Comparison of ENCODE assay signal across 19 cellular contexts in genomic region chr1:156180471-156180870, GRCh38. TPM values are rescaled to one million over a fixed set of nuclear protein-coding genes. Genes with fewer than 3 reads are reported as not detected.
DNase-seq lines count a peak whose midpoint lies in the region; ATAC-seq, FAIRE-seq and TF ChIP-seq lines count a peak whose summit lies in the region.
"Had no signal": no experiment of that assay in that cellular context is flagged by ENCODE, and none has a peak within 500 bp of the region (broad histone marks: within the 10 kb centered on the region; RNA-seq: fewer than 3 reads in every experiment).

No MANE protein-coding gene starts in this region.

- H3K4me3 ChIP-seq in HepG2 (replicated peaks in 1 of 3; ENCODE audit: insufficient read depth in 1 of 3, low read depth in 2 of 3, low read length in 3 of 3) = 0 out of 6 replicates have a peak overlapping the region, but pooled peaks of 1 of the 3 experiments have one; percentile 10
- no peak overlapping the region for H3K4me3 ChIP-seq in right lobe of liver
- no peak overlapping the region for H3K4me3 ChIP-seq in iPS-15b (ENCODE audit: low read depth, low read length)
- H3K4me3 ChIP-seq: SK-N-MC had no signal

- no peak for TF ChIP-seq CTCF in HepG2 (CRISPR knock-in tag; IDR thresholded peaks at IDR 0.05)
- TF ChIP-seq CTCF in right lobe of liver (IDR thresholded peaks at IDR 0.05) = no peak
- TF ChIP-seq CTCF in WTC11 (IDR thresholded peaks at IDR 0.05) = no peak

- H3K27ac Mint-ChIP-seq in WTC11 = no peak overlapping the region

- no peak for FAIRE-seq in HepG2 (lab: Jason Lieb, UNC)
- FAIRE-seq: GM12891, GM18507, H54 had no signal

- TF ChIP-seq POLR2A in HepG2 (IDR thresholded peaks at IDR 0.05; ENCODE audit: insufficient read depth in 1 of 2, low read depth in 2 of 2, low read length in 2 of 2) = no peak
- no peak for TF ChIP-seq POLR2A in right lobe of liver (IDR thresholded peaks at IDR 0.05)

- H3K36me3 Mint-ChIP-seq in WTC11 = no peaks in the 10 kb centered on the region
- H3K36me3 Mint-ChIP-seq: CD4-positive, alpha-beta memory T cell had no signal

- 100% methylated on average over 3 of the region's 3 CpGs for WGBS in HepG2 (ENCODE audit: low lambda C conversion rate)
- WGBS in right lobe of liver (ENCODE audit: insufficient coverage, low coverage, low lambda C conversion rate, missing lambda C conversion rate) = 100% methylated on average over 2 of the region's 3 CpGs

- H3K4me2 ChIP-seq in HepG2 (ENCODE audit: low read depth, low read length) = peak overlapping the region; percentile 27; the same call in 1 of the 2 replicates

- H3K27me3 ChIP-seq in HepG2 (ENCODE audit: control insufficient read depth in 1 of 2, insufficient read depth in 2 of 2, low read length in 2 of 2) (no peaks in the 10 kb centered on the region), right lobe of liver (no peaks in the 10 kb centered on the region), iPS-15b (ENCODE audit: control insufficient read depth, insufficient read depth, low read length) (no peaks in the 10 kb centered on the region)

- in situ Hi-C loops in HepG2 (cut with HindIII; ENCODE audit: extremely low pct_ligation_motif_present, low pct_unique_long_range_greater_than_20kb) = no loop called here

- peaks cover 50% of the 10 kb centered on the region for H3K4me1 Mint-ChIP-seq in WTC11

- no peaks in the 10 kb centered on the region for H3K79me2 ChIP-seq in HepG2 (ENCODE audit: insufficient read depth, low read length)

- no peak for TF ChIP-seq RAD21 in HepG2 (CRISPR knock-in tag; IDR thresholded peaks at IDR 0.05)

- BruUV-seq in HepG2 (replicated peaks; lab: Mats Ljungman, UMichigan) = no TSS peak

- H3K4me1 ChIP-seq in HepG2 (ENCODE audit: insufficient read depth, low read length) = peaks cover 93% of the 10 kb centered on the region
- peaks cover 0 to 22% (median 0%) of the 10 kb centered on the region in 4 donors for H3K4me1 ChIP-seq in right lobe of liver
- H3K4me1 ChIP-seq in iPS-15b (ENCODE audit: control insufficient read depth, insufficient read depth, low read length) = peaks cover 8% of the 10 kb centered on the region

- no peak overlapping the region for H3K9ac ChIP-seq in HepG2 (ENCODE audit: insufficient read depth, low read depth, low read length)
- peak overlapping the region; percentile 47 for H3K9ac ChIP-seq in iPS-15b (ENCODE audit: low read depth, low read length)

- TF ChIP-seq EP300 in HepG2 (IDR thresholded peaks at IDR 0.05; ENCODE audit: low read depth in 2 of 2, low read length in 2 of 2) = no peak
- TF ChIP-seq EP300 in HepG2 (CRISPR knock-in tag; IDR thresholded peaks at IDR 0.05; ENCODE audit: borderline replicate concordance) = no peak

- ATAC-seq in HepG2 (no peak), right lobe of liver (no peak), WTC11 (no peak), HG03039 (IDR thresholded peaks at IDR 0.05; ENCODE audit: unreplicated experiment) (no peak)

- CTCF ChIA-PET in HepG2 (lab: Yijun Ruan, JAX; ENCODE audit: low intra/inter-chr PET ratio, low total read pairs) = no interaction called here
- CTCF ChIA-PET in WTC11 (lab: Charles Lee) = interaction anchor here (1.6 kb wide), 1 partner anchor 20 kb away, joined by 4 read pairs; no protein-coding TSS in a partner anchor

- DNase-seq in HepG2 (ENCODE audit: low spot score) = no peak
- DNase-seq in right lobe of liver = no peak
- no peak for DNase-seq in WTC11 (ENCODE audit: low spot score)
- no peak for DNase-seq in NCI-H524 treated with DMSO at 0.1 percent for 48 hours (lab: John Stamatoyannopoulos, UW)
- no peak for DNase-seq in stimulated activated CD4-positive, alpha-beta T cell treated with anti-CD3 and anti-CD28 coated beads, Interleukin-4, amount 100 ng/mL, for 4 hours
- DNase-seq in NCI-H510A treated with DMSO at 0.1 percent for 48 hours (lab: John Stamatoyannopoulos, UW) = no peak
- DNase-seq: Calu3; CD4-positive, alpha-beta memory T cell; NCI-H1105; NCI-H2081; NCI-H446 treated with DMSO at 0.1 percent for 48 hours; NCI-H748 treated with DMSO at 0.1 percent for 48 hours; SHP77 had no signal

- no peak overlapping the region for H2AFZ ChIP-seq in HepG2 (ENCODE audit: low read length)

- intact Hi-C loops in HepG2 (cut with micrococcal nuclease; ENCODE audit: unreplicated experiment) (loop anchor here (5.0 kb wide), 1 partner anchor 33 kb away; no protein-coding TSS in a partner anchor), right lobe of liver (cut with DNase I) (no loop called here)

- no peak overlapping the region for H3K4me3 Mint-ChIP-seq in WTC11
- H3K4me3 Mint-ChIP-seq: CD4-positive, alpha-beta memory T cell had no signal

- H3K9me3 Mint-ChIP-seq in WTC11 = peaks cover under 1% of the 10 kb centered on the region; the same call in 1 of the 2 replicates

- H3K27me3 Mint-ChIP-seq in WTC11 (ENCODE audit: low read depth) = no peaks in the 10 kb centered on the region
- H3K27me3 Mint-ChIP-seq: CD4-positive, alpha-beta memory T cell had no signal

- POLR2A ChIA-PET in HepG2 (lab: Yijun Ruan, JAX) = interaction anchor here (1.3 to 1.5 kb wide), 2 partner anchors 32 to 35 kb away, joined by 3 to 6 read pairs; partner anchors contain the start of gene PMF1
- POLR2A ChIA-PET in WTC11 (lab: Charles Lee) = interaction anchor here (1.1 kb wide), 1 partner anchor 33 kb away, joined by 3 read pairs; the partner anchor contains the start of gene PMF1

- H3K9me3 ChIP-seq in HepG2 (ENCODE audit: low read length) (no peaks in the 10 kb centered on the region), right lobe of liver (no peaks in the 10 kb centered on the region), iPS-15b (ENCODE audit: control insufficient read depth, insufficient read depth, low read length) (no peaks in the 10 kb centered on the region)

- no peaks in the 10 kb centered on the region for H4K20me1 ChIP-seq in HepG2 (ENCODE audit: insufficient read depth, low read length)

- H3K27ac ChIP-seq in HepG2 (ENCODE audit: extremely low read length, insufficient read depth, low read length) (peak overlapping the region; percentile 46), right lobe of liver (no peak overlapping the region)
- H3K27ac ChIP-seq: SK-N-MC had no signal

- H3K36me3 ChIP-seq in HepG2 (replicated peaks in 1 of 2; ENCODE audit: control insufficient read depth in 1 of 2, insufficient read depth in 2 of 2, low read length in 2 of 2) (no peaks in the 10 kb centered on the region), right lobe of liver (no peaks in the 10 kb centered on the region), iPS-15b (ENCODE audit: control insufficient read depth, insufficient read depth, low read length) (peaks cover 4% of the 10 kb centered on the region)

RNA-seq across cellular contexts. Expression of gene SLC25A44, which starts 13.4 kb away (rescaled TPM):
- 10.7 and 12.4 TPM in 2 replicates for total RNA-seq in HepG2 (2016; rRNA removed; fragmentation: Illumina TruSeq; extraction: Trizol)
- 2.6 and 3.8 TPM in 2 replicates for total RNA-seq in HepG2 (2016; cell fraction: cytosol; rRNA removed; fragmentation: Illumina TruSeq; extraction: Trizol; ENCODE audit: low read depth)
- 11.2 and 11.8 TPM in 2 replicates for total RNA-seq in HepG2 (2016; cell fraction: insoluble cytoplasmic fraction; rRNA removed; fragmentation: Illumina TruSeq; extraction: Trizol)
- total RNA-seq in HepG2 (2016; cell fraction: membrane; rRNA removed; fragmentation: Illumina TruSeq; extraction: Trizol) = 11.4 and 14.2 TPM in 2 replicates
- total RNA-seq in HepG2 (2016; cell fraction: nucleus; rRNA removed; fragmentation: Illumina TruSeq; extraction: Trizol) = 8.0 and 11.8 TPM in 2 replicates
- 13.4 and 14.3 TPM in 2 replicates for polyA plus RNA-seq in HepG2 (2011; rRNA removed)
- polyA plus RNA-seq in HepG2 (2011; cell fraction: cytosol; rRNA removed) = 9.3 and 10.2 TPM in 2 replicates
- 16.0 and 19.8 TPM in 2 replicates for polyA plus RNA-seq in HepG2 (2011; cell fraction: nucleus; rRNA removed)
- polyA plus RNA-seq in HepG2 (2012) = 13.1 and 13.9 TPM in 2 replicates
- polyA plus RNA-seq in HepG2 (2016; cell fraction: cytosol; fragmentation: Illumina TruSeq; extraction: Trizol; ENCODE audit: low read depth) = 2.3 TPM in 2 replicates
- 14.4 and 18.0 TPM in 2 replicates for polyA plus RNA-seq in HepG2 (2016; cell fraction: insoluble cytoplasmic fraction; fragmentation: Illumina TruSeq; extraction: Trizol; ENCODE audit: low read depth)
- polyA plus RNA-seq in HepG2 (2016; cell fraction: membrane; fragmentation: Illumina TruSeq; extraction: Trizol; ENCODE audit: low read depth) = 11.1 and 12.7 TPM in 2 replicates
- 18.3 and 20.7 TPM in 2 replicates for polyA plus RNA-seq in HepG2 (2016; cell fraction: nucleus; fragmentation: Illumina TruSeq; extraction: Trizol; ENCODE audit: insufficient read depth, low read depth)
- 12.6 and 66.8 TPM in 2 replicates for polyA minus RNA-seq in HepG2 (2011; rRNA and poly(A)+ RNA removed; ENCODE audit: low replicate concordance)
- 4.2 and 6.0 TPM in 2 replicates for polyA minus RNA-seq in HepG2 (2011; cell fraction: cytosol; rRNA and poly(A)+ RNA removed)
- 5.8 and 9.9 TPM in 2 replicates for polyA minus RNA-seq in HepG2 (2011; cell fraction: nucleus; rRNA and poly(A)+ RNA removed)
- 10 to 100 TPM; 19.1 to 30.5 (median 20.0) TPM for total RNA-seq in right lobe of liver
- total RNA-seq in WTC11 (2021) = 17.9 to 29.1 TPM (median 19.7 TPM) in 3 replicates

RNA-seq across cellular contexts. Expression of gene SEMA4A, which starts 27.1 kb away (rescaled TPM):
- total RNA-seq in HepG2 (2016; rRNA removed; fragmentation: Illumina TruSeq; extraction: Trizol) = 0.09 TPM in 1 of 2 replicates, not detected in the other
- not detected in 2 replicates for total RNA-seq in HepG2 (2016; cell fraction: cytosol; rRNA removed; fragmentation: Illumina TruSeq; extraction: Trizol; ENCODE audit: low read depth)
- 0.15 TPM in 1 of 2 replicates, not detected in the other for total RNA-seq in HepG2 (2016; cell fraction: insoluble cytoplasmic fraction; rRNA removed; fragmentation: Illumina TruSeq; extraction: Trizol)
- total RNA-seq in HepG2 (2016; cell fraction: membrane; rRNA removed; fragmentation: Illumina TruSeq; extraction: Trizol) = not detected in 2 replicates
- total RNA-seq in HepG2 (2016; cell fraction: nucleus; rRNA removed; fragmentation: Illumina TruSeq; extraction: Trizol) = 0.13 TPM in 1 of 2 replicates, not detected in the other
- 0.14 and 0.20 TPM in 2 replicates for polyA plus RNA-seq in HepG2 (2011; rRNA removed)
- polyA plus RNA-seq in HepG2 (2011; cell fraction: cytosol; rRNA removed) = 0.08 and 0.09 TPM in 2 replicates
- polyA plus RNA-seq in HepG2 (2011; cell fraction: nucleus; rRNA removed) = 0.21 and 0.61 TPM in 2 replicates
- 0.19 and 0.21 TPM in 2 replicates for polyA plus RNA-seq in HepG2 (2012)
- polyA plus RNA-seq in HepG2 (2016; cell fraction: cytosol; fragmentation: Illumina TruSeq; extraction: Trizol; ENCODE audit: low read depth) = not detected in 2 replicates
- polyA plus RNA-seq in HepG2 (2016; cell fraction: insoluble cytoplasmic fraction; fragmentation: Illumina TruSeq; extraction: Trizol; ENCODE audit: low read depth) = 0.45 TPM in 1 of 2 replicates, not detected in the other
- polyA plus RNA-seq in HepG2 (2016; cell fraction: membrane; fragmentation: Illumina TruSeq; extraction: Trizol; ENCODE audit: low read depth) = not detected in 2 replicates
- 0.15 TPM in 1 of 2 replicates, not detected in the other for polyA plus RNA-seq in HepG2 (2016; cell fraction: nucleus; fragmentation: Illumina TruSeq; extraction: Trizol; ENCODE audit: insufficient read depth, low read depth)
- polyA minus RNA-seq in HepG2 (2011; rRNA and poly(A)+ RNA removed; ENCODE audit: low replicate concordance) = 0.88 and 18.6 TPM in 2 replicates
- not detected in 2 replicates for polyA minus RNA-seq in HepG2 (2011; cell fraction: cytosol; rRNA and poly(A)+ RNA removed)
- polyA minus RNA-seq in HepG2 (2011; cell fraction: nucleus; rRNA and poly(A)+ RNA removed) = 0.39 TPM in 1 of 2 replicates, not detected in the other
- total RNA-seq in right lobe of liver = 1 to 10 TPM in 4 of 6 experiments, under 1 TPM in 2; 0.62 to 2.6 (median 1.3) TPM
- 6.9 to 12.4 TPM (median 8.7 TPM) in 3 replicates for total RNA-seq in WTC11 (2021)

RNA-seq across cellular contexts. Expression of gene PMF1, which starts 32.3 kb away (rescaled TPM):
- total RNA-seq in HepG2 (2016; rRNA removed; fragmentation: Illumina TruSeq; extraction: Trizol) (89.0 and 94.7 TPM in 2 replicates), right lobe of liver (10 to 100 TPM; 21.8 to 33.8 (median 24.8) TPM), WTC11 (2021) (112 to 129 TPM (median 115 TPM) in 3 replicates)
- 17.5 TPM in 2 replicates for total RNA-seq in HepG2 (2016; cell fraction: cytosol; rRNA removed; fragmentation: Illumina TruSeq; extraction: Trizol; ENCODE audit: low read depth)
- total RNA-seq in HepG2 (2016; cell fraction: insoluble cytoplasmic fraction; rRNA removed; fragmentation: Illumina TruSeq; extraction: Trizol) = 82.4 and 93.0 TPM in 2 replicates
- 27.4 and 27.7 TPM in 2 replicates for total RNA-seq in HepG2 (2016; cell fraction: membrane; rRNA removed; fragmentation: Illumina TruSeq; extraction: Trizol)
- total RNA-seq in HepG2 (2016; cell fraction: nucleus; rRNA removed; fragmentation: Illumina TruSeq; extraction: Trizol) = 33.3 and 36.6 TPM in 2 replicates
- polyA plus RNA-seq in HepG2 (2011; rRNA removed) = 68.4 and 72.5 TPM in 2 replicates
- polyA plus RNA-seq in HepG2 (2011; cell fraction: cytosol; rRNA removed) = 86.5 and 119 TPM in 2 replicates
- polyA plus RNA-seq in HepG2 (2011; cell fraction: nucleus; rRNA removed) = 48.8 and 52.9 TPM in 2 replicates
- polyA plus RNA-seq in HepG2 (2012) = 33.5 and 43.4 TPM in 2 replicates
- polyA plus RNA-seq in HepG2 (2016; cell fraction: cytosol; fragmentation: Illumina TruSeq; extraction: Trizol; ENCODE audit: low read depth) = 18.9 and 20.7 TPM in 2 replicates
- 86.3 and 93.3 TPM in 2 replicates for polyA plus RNA-seq in HepG2 (2016; cell fraction: insoluble cytoplasmic fraction; fragmentation: Illumina TruSeq; extraction: Trizol; ENCODE audit: low read depth)
- 23.3 and 27.3 TPM in 2 replicates for polyA plus RNA-seq in HepG2 (2016; cell fraction: membrane; fragmentation: Illumina TruSeq; extraction: Trizol; ENCODE audit: low read depth)
- polyA plus RNA-seq in HepG2 (2016; cell fraction: nucleus; fragmentation: Illumina TruSeq; extraction: Trizol; ENCODE audit: insufficient read depth, low read depth) = 65.7 and 78.3 TPM in 2 replicates
- polyA minus RNA-seq in HepG2 (2011; rRNA and poly(A)+ RNA removed; ENCODE audit: low replicate concordance) = 42.8 and 60.1 TPM in 2 replicates
- polyA minus RNA-seq in HepG2 (2011; cell fraction: cytosol; rRNA and poly(A)+ RNA removed) = 14.4 and 17.2 TPM in 2 replicates
- 15.6 and 15.8 TPM in 2 replicates for polyA minus RNA-seq in HepG2 (2011; cell fraction: nucleus; rRNA and poly(A)+ RNA removed)

Comparison
In these comparisons a context has a peak if more than half of its experiments do, and no peak if none do; other contexts are left out.
1. Of the 50 proteins assayed by ChIP-seq in both HepG2 and WTC11: peak only in HepG2: none; only in WTC11: none; in both: ZNF121; in neither: 49.